Comparison of ENCODE assay signal across 12 cellular contexts in the genomic region with DNA sequence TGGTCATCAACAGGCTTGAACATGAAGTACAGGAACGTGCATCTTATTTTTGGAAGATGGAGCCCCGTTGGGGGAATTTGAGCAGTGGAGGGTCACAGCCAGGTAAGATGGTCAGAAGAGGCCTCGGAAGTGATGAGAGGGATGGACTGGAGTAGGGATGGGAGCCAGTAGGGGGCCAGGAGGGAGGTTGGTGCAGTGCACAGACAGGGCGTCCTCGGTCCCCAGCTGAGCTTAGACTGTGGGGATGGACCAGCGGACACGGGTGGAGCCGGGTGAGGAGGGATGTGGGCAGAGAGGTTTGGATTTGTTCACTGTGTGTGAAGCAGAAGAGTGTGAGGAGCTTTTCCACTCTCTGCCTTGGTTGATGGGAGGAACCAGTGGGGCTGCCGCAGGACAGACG. TPM values are rescaled to one million over a fixed set of nuclear protein-coding genes. Genes with fewer than 3 reads are reported as not detected.
A peak's percentile ranks its signal among the peaks of the same experiment; 100 is the strongest.
DNase-seq lines count a peak whose midpoint lies in the region; ATAC-seq and TF ChIP-seq lines count a peak whose summit lies in the region.
"Had no signal": no experiment of that assay in that cellular context is flagged by ENCODE, and none has a peak within 500 bp of the region (broad histone marks: within the 10 kb centered on the region; RNA-seq: fewer than 3 reads in every experiment).

No MANE protein-coding gene starts in this region.

- intact Hi-C loops in body of pancreas (cut with DNase I): no loop called here

- no peaks in the 10 kb centered on the region for H3K9me3 Mint-ChIP-seq in stimulated activated naive CD8-positive, alpha-beta T cell treated with anti-CD3 and anti-CD28 coated beads, Interleukin-15, Interleukin-2, amounts not matched to agents 100 ng/mL and 50 ng/mL, for 24 hours
- H3K9me3 Mint-ChIP-seq in naive B cell: no peaks in the 10 kb centered on the region

- H3K27me3 ChIP-seq in body of pancreas: no peaks in the 10 kb centered on the region
- H3K27me3 ChIP-seq: esophagus muscularis mucosa had no signal

- WGBS in body of pancreas, 2 donors: 84 to 88% methylated on average over 10 of the region's 10 CpGs
- 63% methylated on average over 10 of the region's 10 CpGs for WGBS in urinary bladder

- ATAC-seq in stimulated activated naive CD8-positive, alpha-beta T cell treated with anti-CD3 and anti-CD28 coated beads, Interleukin-15, Interleukin-2, amounts not matched to agents 100 U/mL and 50 U/mL, for 24 hours: no peak
- no peak for ATAC-seq in body of pancreas
- ATAC-seq in naive B cell (ENCODE audit: low read depth in 2 of 2): no peak

- H3K4me1 ChIP-seq in body of pancreas: peaks cover 53% of the 10 kb centered on the region
- peaks cover 2% of the 10 kb centered on the region for H3K4me1 ChIP-seq in urinary bladder (ENCODE audit: insufficient read depth)

- TF ChIP-seq CTCF in body of pancreas (IDR thresholded peaks at IDR 0.05): no peak

- peak overlapping the region; percentile 78 for H3K27ac Mint-ChIP-seq in stimulated activated naive CD8-positive, alpha-beta T cell treated with anti-CD3 and anti-CD28 coated beads, Interleukin-15, Interleukin-2, amounts not matched to agents 100 ng/mL and 50 ng/mL, for 24 hours
- peak overlapping the region in 5 of 6 donors; percentile 6 to 93 (median 75) for H3K27ac Mint-ChIP-seq in naive B cell

- TF ChIP-seq POLR2A in body of pancreas (IDR thresholded peaks at IDR 0.05): no peak

- no peak for DNase-seq in stimulated activated naive CD8-positive, alpha-beta T cell treated with anti-CD3 and anti-CD28 coated beads, Interleukin-15, Interleukin-2, amounts not matched to agents 100 U/mL and 50 U/mL, for 24 hours
- no peak for DNase-seq in body of pancreas
- no peak for DNase-seq in naive B cell
- no peak for DNase-seq in activated CD4-positive, CD25-positive, alpha-beta regulatory T cell treated with anti-CD3 and anti-CD28 coated beads, Interleukin-2, amount 50 U/mL, for 72 hours
- DNase-seq in stimulated activated naive CD4-positive, alpha-beta T cell (lab: John Stamatoyannopoulos, UW): no peak
- DNase-seq in NOMO-1 treated with DMSO at 0.1 percent for 48 hours (lab: John Stamatoyannopoulos, UW; ENCODE audit: unreplicated experiment): no peak
- DNase-seq: NCI-H446 treated with DMSO at 0.1 percent for 48 hours had no signal

- peaks cover 4 to 11% of the 10 kb centered on the region in 2 donors for H3K36me3 ChIP-seq in body of pancreas (replicated peaks in 1 of 2; ENCODE audit: insufficient read depth in 1 of 2, low read depth in 2 of 2)
- peaks cover 5% of the 10 kb centered on the region for H3K36me3 ChIP-seq in urinary bladder (ENCODE audit: insufficient read depth)

- H3K4me3 Mint-ChIP-seq in stimulated activated naive CD8-positive, alpha-beta T cell treated with anti-CD3 and anti-CD28 coated beads, Interleukin-15, Interleukin-2, amounts not matched to agents 100 ng/mL and 50 ng/mL, for 24 hours: peak overlapping the region; percentile 44
- no peak overlapping the region for H3K4me3 Mint-ChIP-seq in naive B cell

- H3K4me3 ChIP-seq in body of pancreas (no peak overlapping the region), urinary bladder (ENCODE audit: low read depth, low read length) (no peak overlapping the region)
- H3K4me3 ChIP-seq: esophagus muscularis mucosa had no signal

- no peaks in the 10 kb centered on the region for H3K9me3 ChIP-seq in body of pancreas
- H3K9me3 ChIP-seq: esophagus muscularis mucosa had no signal

- peaks cover 34% of the 10 kb centered on the region for H3K36me3 Mint-ChIP-seq in stimulated activated naive CD8-positive, alpha-beta T cell treated with anti-CD3 and anti-CD28 coated beads, Interleukin-15, Interleukin-2, amounts not matched to agents 100 ng/mL and 50 ng/mL, for 24 hours (ENCODE audit: low read depth)
- H3K36me3 Mint-ChIP-seq in naive B cell: peaks cover 0 to 15% of the 10 kb centered on the region in 2 donors

- H3K27me3 Mint-ChIP-seq in stimulated activated naive CD8-positive, alpha-beta T cell treated with anti-CD3 and anti-CD28 coated beads, Interleukin-15, Interleukin-2, amounts not matched to agents 100 ng/mL and 50 ng/mL, for 24 hours: no peaks in the 10 kb centered on the region
- no peaks in the 10 kb centered on the region for H3K27me3 Mint-ChIP-seq in naive B cell

- H3K4me1 Mint-ChIP-seq in stimulated activated naive CD8-positive, alpha-beta T cell treated with anti-CD3 and anti-CD28 coated beads, Interleukin-15, Interleukin-2, amounts not matched to agents 100 ng/mL and 50 ng/mL, for 24 hours (ENCODE audit: low read depth): peaks cover 56% of the 10 kb centered on the region
- peaks cover 30 to 42% (median 33%) of the 10 kb centered on the region in 3 donors for H3K4me1 Mint-ChIP-seq in naive B cell

- H3K27ac ChIP-seq in body of pancreas (peak overlapping the region; percentile 94 to 97 (median 96)), urinary bladder (ENCODE audit: low read depth) (peak overlapping the region; percentile 6)

RNA-seq across cellular contexts. Expression of a gene that starts 10.6 kb away (rescaled TPM):
- total RNA-seq in body of pancreas (1,000 to 10,000 TPM; 1,319 to 1,729 TPM), urinary bladder (2,561 TPM)
- polyA plus RNA-seq in naive B cell (ENCODE audit: low read depth in 6 of 6) (1,000 to 10,000 TPM in 3 of 6 donors, 100 to 1,000 TPM in 3; 849 to 1,278 (median 1,006) TPM), urinary bladder (3,100 TPM)

RNA-seq across cellular contexts. Expression of a gene that starts 11.6 kb away (rescaled TPM):
- total RNA-seq in body of pancreas (1 to 10 TPM in 1 of 2 donors, under 1 TPM in 1; 0.33 to 2.1 TPM), urinary bladder (2.9 TPM)
- polyA plus RNA-seq in naive B cell (ENCODE audit: low read depth in 6 of 6) (1 to 10 TPM in 1 of 6 donors, under 1 TPM in 5; 0.29 to 4.6 (median 0.39) TPM), urinary bladder (7.2 TPM)
- total RNA-seq: M059J had no signal
- polyA plus RNA-seq: neural cell had no signal

RNA-seq across cellular contexts. Expression of a gene that starts 20.1 kb away (rescaled TPM):
- total RNA-seq in body of pancreas (10 to 100 TPM; 33.9 to 56.6 TPM), urinary bladder (31.1 TPM)
- polyA plus RNA-seq in naive B cell (ENCODE audit: low read depth in 6 of 6) (10 to 100 TPM; 22.3 to 40.0 (median 32.1) TPM), urinary bladder (81.4 TPM)

RNA-seq across cellular contexts. Expression of a gene that starts 21.8 kb away (rescaled TPM):
- 10 to 100 TPM; 40.5 to 98.9 TPM for total RNA-seq in body of pancreas
- 10 to 100 TPM in 4 of 6 donors, 1 to 10 TPM in 2; 7.0 to 13.5 (median 11.3) TPM for polyA plus RNA-seq in naive B cell (ENCODE audit: low read depth in 6 of 6)
- 22.9 TPM for total RNA-seq in urinary bladder
- polyA plus RNA-seq in urinary bladder: 69.7 TPM

RNA-seq across cellular contexts. Expression of a gene that starts 31.4 kb away (rescaled TPM):
- total RNA-seq in body of pancreas (not detected), urinary bladder (0.95 TPM)
- polyA plus RNA-seq in naive B cell (ENCODE audit: low read depth in 6 of 6) (1 to 10 TPM in 1 of 6 donors, under 1 TPM in 2, not detected in 3; 0.18 to 1.5 (median 0.66) TPM), urinary bladder (3.4 TPM)
- total RNA-seq: M059J had no signal
- polyA plus RNA-seq: neural cell had no signal
